Comparison of ENCODE assay signal across 18 cellular contexts in the genomic region with DNA sequence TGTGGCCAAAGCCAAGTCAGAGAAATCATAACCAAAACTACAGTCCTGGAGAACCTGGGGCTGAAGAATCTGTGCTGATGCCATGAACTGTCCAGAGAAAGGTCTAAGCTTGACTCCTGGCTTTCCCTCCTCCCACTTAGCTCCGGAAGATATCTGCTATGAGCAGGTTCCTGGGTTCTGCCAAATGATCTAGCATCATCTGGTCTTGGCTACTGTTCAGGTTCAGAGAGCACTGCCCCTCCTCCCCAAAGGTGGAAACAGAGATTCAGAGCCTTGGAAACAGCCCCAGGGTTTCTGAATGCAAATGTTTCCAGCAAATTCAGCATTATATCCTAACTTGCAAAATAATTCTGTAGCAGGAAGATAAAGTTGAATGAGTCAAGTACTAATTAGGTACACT.
"Had no signal": no experiment of that assay in that cellular context is flagged by ENCODE, and none has a peak within 500 bp of the region (broad histone marks: within the 10 kb centered on the region; RNA-seq: fewer than 3 reads in every experiment).

No MANE protein-coding gene starts in this region.

- DNase-seq: dermis blood vessel endothelial cell; effector memory CD4-positive, alpha-beta T cell; foreskin keratinocyte; heart left ventricle; left cardiac atrium; left ventricle myocardium superior; lower lobe of right lung; mucosa of descending colon; naive B cell; sigmoid colon; stimulated activated CD4-positive, alpha-beta T cell treated with anti-CD3 and anti-CD28 coated beads, Interleukin-2, amount 100 ng/mL, for 24 hours; stimulated activated CD4-positive, alpha-beta T cell treated with anti-CD3 and anti-CD28 coated beads, Interleukin-4, amount 100 ng/mL, for 24 hours; stimulated activated naive CD4-positive, alpha-beta T cell treated with Interleukin-2 at 50 U/mL for 16 hours; stomach; thyroid gland had no signal

- ATAC-seq: foreskin keratinocyte; gastroesophageal sphincter; heart left ventricle; left ventricle myocardium superior; lower lobe of right lung; mucosa of descending colon; natural killer cell treated with Interleukin-12 subunit alpha and Interleukin-12 subunit beta and Interleukin-15 and Interleukin-18, amount 100 ng/mL, for 72 hours; stimulated activated effector memory CD8-positive, alpha-beta T cell treated with anti-CD3 and anti-CD28 coated beads, Interleukin-12 subunit alpha, Interleukin-12 subunit beta, amount 100 ng/mL, for 72 hours had no signal
